ENCODE assay signal across 17 cellular contexts in the genomic region with DNA sequence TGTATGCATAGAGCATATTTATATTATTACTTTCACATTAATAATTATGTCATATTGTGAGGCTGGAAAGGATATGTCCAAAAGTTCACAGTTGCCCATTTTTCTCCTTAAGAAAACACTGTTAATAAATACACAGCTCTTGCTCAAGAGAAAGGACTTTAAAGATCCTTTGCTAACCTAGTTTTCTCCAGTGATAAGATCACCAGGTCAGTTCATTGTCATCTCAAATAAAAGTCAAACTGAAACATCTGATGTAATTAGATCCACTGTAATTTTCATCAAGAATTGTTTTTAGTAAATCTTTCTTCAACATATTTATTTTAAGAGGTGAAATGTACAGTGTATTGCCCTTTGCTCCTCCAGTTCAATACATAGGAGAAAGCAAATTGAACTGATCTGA.
"Had no signal": no experiment of that assay in that cellular context is flagged by ENCODE, and none has a peak within 500 bp of the region (broad histone marks: within the 10 kb centered on the region; RNA-seq: fewer than 3 reads in every experiment).

No MANE protein-coding gene starts in this region.

- FAIRE-seq: RCC 7860, TTC549 had no signal

- DNase-seq: activated CD4-positive, alpha-beta T cell treated with anti-CD3 and anti-CD28 coated beads, Interleukin-2, amount 10 ng/mL, durations not matched to agents 24 days and 14 days; activated CD4-positive, alpha-beta T cell treated with anti-CD3 and anti-CD28 coated beads, Interleukin-2, amount 50 U/mL, for 4 hours; activated CD8-positive, alpha-beta T cell treated with anti-CD3 and anti-CD28 coated beads for 36 hours; activated gamma-delta T cell; activated naive CD4-positive, alpha-beta T cell treated with Interleukin-2 at 50 U/mL for 16 hours; activated naive CD8-positive, alpha-beta T cell treated with anti-CD3 and anti-CD28 coated beads, Interleukin-2, amount 10 ng/mL, durations not matched to agents 7 days and 5 days; activated T-cell treated with anti-CD3 and anti-CD28 coated beads, Interleukin-2, amount 50 U/mL, for 24 hours; amygdala; colonic mucosa; MM.1S; NCI-H226; NCI-H446 treated with DMSO at 0.1 percent for 48 hours; NCI-H524; PC-9; SIG-M5 had no signal
